In the genomic region with DNA sequence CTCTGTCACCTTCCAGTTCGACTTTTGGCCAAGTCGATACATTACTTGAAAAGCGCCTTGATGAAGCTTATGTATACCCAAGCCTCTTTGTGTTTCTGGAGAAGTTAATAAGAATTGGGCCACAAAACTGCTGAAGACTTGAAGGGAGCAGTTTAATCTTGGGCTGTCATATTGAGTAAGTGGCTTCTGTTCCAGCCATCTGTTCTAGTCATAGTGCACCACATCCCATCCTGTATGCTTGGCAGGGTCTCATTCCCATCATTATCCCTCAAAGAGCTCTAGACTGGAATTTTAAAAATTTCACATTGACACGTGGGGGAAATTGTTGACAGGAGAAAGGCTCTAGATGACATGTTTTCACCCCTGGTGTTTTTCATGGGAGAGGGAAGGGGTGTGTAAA, we compare ENCODE assay signal across 21 cellular contexts.
"Had no signal": no experiment of that assay in that cellular context is flagged by ENCODE, and none has a peak within 500 bp of the region (broad histone marks: within the 10 kb centered on the region; RNA-seq: fewer than 3 reads in every experiment).

No MANE protein-coding gene starts in this region.

- H3K4me1 ChIP-seq: esophagus muscularis mucosa, gastroesophageal sphincter, left ventricle myocardium inferior, lower lobe of right lung, parathyroid adenoma, psoas muscle, right lobe of liver, testis, transverse colon had no signal

- H3K4me3 Mint-ChIP-seq: immature natural killer cell; memory B cell; naive B cell; nephron; stimulated activated naive B cell treated with anti-CD40 and anti-IgM and Interleukin-4, amounts not matched to agents 10 μg/mL and 1 μg/mL and 100 μg/mL, for 72 hours; stimulated activated naive CD8-positive, alpha-beta T cell treated with anti-CD3 and anti-CD28 coated beads, Interleukin-15, amount 100 ng/mL, for 72 hours had no signal

- H3K79me2 ChIP-seq: parathyroid adenoma had no signal

- H3K9ac ChIP-seq: parathyroid adenoma had no signal

- H3K4me1 Mint-ChIP-seq: immature natural killer cell; memory B cell; naive B cell; nephron; stimulated activated naive B cell treated with anti-CD40 and anti-IgM and Interleukin-4, amounts not matched to agents 10 μg/mL and 1 μg/mL and 100 μg/mL, for 72 hours; stimulated activated naive CD8-positive, alpha-beta T cell treated with anti-CD3 and anti-CD28 coated beads, Interleukin-15, amount 100 ng/mL, for 72 hours had no signal

- DNase-seq: effector memory CD4-positive, alpha-beta T cell; glutamatergic neuron; immature natural killer cell; left ventricle myocardium inferior; lower lobe of right lung; naive B cell; psoas muscle; retina; right lobe of liver; stimulated activated CD4-positive, alpha-beta T cell treated with anti-CD3 and anti-CD28 coated beads, Interleukin-2, amount 100 ng/mL, for 24 hours; stimulated activated CD4-positive, alpha-beta T cell treated with anti-CD3 and anti-CD28 coated beads, Interleukin-4, amount 100 ng/mL, for 4 hours; stimulated activated naive B cell treated with anti-CD40 and anti-IgM and Interleukin-4, amounts not matched to agents 10 μg/mL and 1 μg/mL and 100 μg/mL, for 72 hours; stimulated activated naive CD8-positive, alpha-beta T cell treated with anti-CD3 and anti-CD28 coated beads, Interleukin-15, amount 100 ng/mL, for 72 hours; testis; transverse colon had no signal

- H2AFZ ChIP-seq: parathyroid adenoma had no signal

- H3K27me3 Mint-ChIP-seq: stimulated activated naive CD8-positive, alpha-beta T cell treated with anti-CD3 and anti-CD28 coated beads, Interleukin-15, amount 100 ng/mL, for 72 hours had no signal

- H3K9me3 Mint-ChIP-seq: stimulated activated naive B cell treated with anti-CD40 and anti-IgM and Interleukin-4, amounts not matched to agents 10 μg/mL and 1 μg/mL and 100 μg/mL, for 72 hours had no signal

- H3K36me3 ChIP-seq: esophagus muscularis mucosa, gastroesophageal sphincter, left ventricle myocardium inferior, lower lobe of right lung, right lobe of liver, transverse colon had no signal

- H3K36me3 Mint-ChIP-seq: immature natural killer cell; memory B cell; naive B cell; stimulated activated naive B cell treated with anti-CD40 and anti-IgM and Interleukin-4, amounts not matched to agents 10 μg/mL and 1 μg/mL and 100 μg/mL, for 72 hours had no signal

- H3K27me3 ChIP-seq: gastroesophageal sphincter, right lobe of liver, testis, transverse colon had no signal

- H3K27ac Mint-ChIP-seq: immature natural killer cell; memory B cell; naive B cell; nephron; stimulated activated naive B cell treated with anti-CD40 and anti-IgM and Interleukin-4, amounts not matched to agents 10 μg/mL and 1 μg/mL and 100 μg/mL, for 72 hours; stimulated activated naive CD8-positive, alpha-beta T cell treated with anti-CD3 and anti-CD28 coated beads, Interleukin-15, amount 100 ng/mL, for 72 hours had no signal

- H3K4me3 ChIP-seq: esophagus muscularis mucosa, gastroesophageal sphincter, left ventricle myocardium inferior, lower lobe of right lung, psoas muscle, right lobe of liver, skin epidermis, testis, transverse colon had no signal

- H3K9me3 ChIP-seq: esophagus muscularis mucosa, lower lobe of right lung, psoas muscle, right lobe of liver, testis, transverse colon had no signal

- H3K27ac ChIP-seq: esophagus muscularis mucosa, gastroesophageal sphincter, left ventricle myocardium inferior, lower lobe of right lung, parathyroid adenoma, psoas muscle, right lobe of liver, skin epidermis, testis, transverse colon had no signal
